In the genomic region with DNA sequence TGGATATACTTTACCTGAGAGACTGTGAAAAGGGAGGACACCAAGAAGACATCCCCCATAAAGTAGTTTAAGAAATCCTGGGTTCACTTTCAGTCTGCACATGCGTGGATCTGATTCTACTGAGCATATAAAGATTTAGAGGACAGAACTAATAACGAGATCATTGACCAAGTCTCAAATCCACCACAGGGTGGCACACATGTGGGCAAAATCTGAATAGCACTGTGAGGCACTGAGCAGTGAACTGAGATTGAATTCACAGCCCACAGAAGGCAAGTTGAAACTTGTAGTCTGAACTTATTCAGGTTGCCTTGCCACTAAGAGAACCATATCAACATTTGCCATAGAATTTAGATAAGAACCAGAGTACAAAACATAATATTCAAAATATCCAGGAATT, we compare ENCODE assay signal across 8 cellular contexts.
DNase-seq lines count a peak whose midpoint lies in the region; ATAC-seq and TF ChIP-seq lines count a peak whose summit lies in the region.

No MANE protein-coding gene starts in this region.

- H3K9me3 ChIP-seq in BE2C: no peaks in the 10 kb centered on the region
- H3K9me3 ChIP-seq in adipocyte (ENCODE audit: control insufficient read depth, low read length): no peaks in the 10 kb centered on the region

- H3K4me1 ChIP-seq in BE2C (no peaks in the 10 kb centered on the region), adipocyte (ENCODE audit: control insufficient read depth, insufficient read depth, low read length) (peaks cover 7% of the 10 kb centered on the region)

- H3K27me3 Mint-ChIP-seq in type B pancreatic cell: no peaks in the 10 kb centered on the region

- H3K4me3 ChIP-seq in BE2C (ENCODE audit: low read depth, low read length) (no peak overlapping the region), adipocyte (ENCODE audit: low read length) (no peak overlapping the region)

- H3K27me3 ChIP-seq in BE2C (no peaks in the 10 kb centered on the region), adipocyte (replicated peaks; ENCODE audit: control insufficient read depth, insufficient read depth, low read length) (no peaks in the 10 kb centered on the region)

- peaks cover 14% of the 10 kb centered on the region for H3K4me1 Mint-ChIP-seq in type B pancreatic cell (ENCODE audit: unreplicated experiment)

- H3K27ac Mint-ChIP-seq in type B pancreatic cell: no peak overlapping the region

- no peaks in the 10 kb centered on the region for H3K9me3 Mint-ChIP-seq in type B pancreatic cell

- DNase-seq in BE2C: peak; percentile 48
- DNase-seq in NCI-H2171 treated with DMSO at 0.1 percent for 48 hours (lab: John Stamatoyannopoulos, UW): peak; percentile 75
- peak; percentile 4 for DNase-seq in adipocyte (ENCODE audit: low read depth)
- peak; percentile 0 for DNase-seq in iris pigment epithelial cell (ENCODE audit: low read depth)
- no peak for DNase-seq in type B pancreatic cell (ENCODE audit: extremely low spot score, unreplicated experiment)
- no peak for DNase-seq in amniotic stem cell (lab: John Stamatoyannopoulos, UW)

- peak overlapping the region; percentile 10 for H3K9ac ChIP-seq in adipocyte (ENCODE audit: low read length)

- no peak overlapping the region for H3K4me3 Mint-ChIP-seq in type B pancreatic cell

- TF ChIP-seq CTCF in BE2C (IDR thresholded peaks at IDR 0.05; ENCODE audit: low read depth, low read length) (peak; percentile 68), type B pancreatic cell (conservative IDR thresholded peaks at IDR 0.05) (peak; percentile 73)

- peak; percentile 91 for ATAC-seq in GM18520 (IDR thresholded peaks at IDR 0.05; ENCODE audit: unreplicated experiment)
- peak; percentile 83 for ATAC-seq in HG02943 (IDR thresholded peaks at IDR 0.05; ENCODE audit: low read depth, unreplicated experiment)

- H3K36me3 ChIP-seq in BE2C (no peaks in the 10 kb centered on the region), adipocyte (ENCODE audit: control insufficient read depth, insufficient read depth, low read length, severe bottlenecking) (no peaks in the 10 kb centered on the region)

- no peaks in the 10 kb centered on the region for H3K36me3 Mint-ChIP-seq in type B pancreatic cell

Comparison
In these comparisons a context has a peak if more than half of its experiments do, and no peak if none do; other contexts are left out.
1. DNase-seq: peak in BE2C (single experiment), NCI-H2171 treated with DMSO at 0.1 percent for 48 hours (single experiment), adipocyte (single experiment) and iris pigment epithelial cell (single experiment); none in type B pancreatic cell (single experiment) and amniotic stem cell (single experiment).